ENCODE assay signal across 20 cellular contexts in genomic region chr6:170251776-170252571, GRCh38.
"Had no signal": no experiment of that assay in that cellular context is flagged by ENCODE, and none has a peak within 500 bp of the region (broad histone marks: within the 10 kb centered on the region; RNA-seq: fewer than 3 reads in every experiment).

No MANE protein-coding gene starts in this region.

- H3K9me3 ChIP-seq: breast epithelium, colonic mucosa, esophagus muscularis mucosa, spleen, testis, uterus had no signal

- H3K4me3 Mint-ChIP-seq: activated B cell treated with CpG ODN at 0.5 μM for 24 hours; activated CD4-positive, alpha-beta memory T cell treated with anti-CD3 and anti-CD28 coated beads for 36 hours; activated naive CD8-positive, alpha-beta T cell treated with anti-CD3 and anti-CD28 coated beads for 36 hours; nephron progenitor cell had no signal

- DNase-seq: activated B cell treated with CpG ODN at 0.5 μM for 24 hours; activated CD4-positive, alpha-beta memory T cell treated with anti-CD3 and anti-CD28 coated beads for 36 hours; activated CD4-positive, alpha-beta T cell treated with anti-CD3 and anti-CD28 coated beads for 48 hours; activated naive CD4-positive, alpha-beta T cell treated with Interleukin-2 at 50 U/mL for 16 hours; activated naive CD8-positive, alpha-beta T cell treated with anti-CD3 and anti-CD28 coated beads for 36 hours; activated T-cell treated with anti-CD3 and anti-CD28 coated beads, Interleukin-2, amount 50 U/mL, for 48 hours; colonic mucosa; hippocampal formation; midbrain; nephron progenitor cell; occipital lobe; spleen; stimulated activated CD4-positive, alpha-beta T cell treated with anti-CD3 and anti-CD28 coated beads, Interleukin-4, amount 100 ng/mL, for 1 hour; stimulated activated naive CD4-positive, alpha-beta T cell; T-helper 9 cell; trophoblast cell had no signal

- H3K27me3 ChIP-seq: breast epithelium, colonic mucosa, testis, uterus had no signal

- H3K36me3 ChIP-seq: breast epithelium, colonic mucosa, esophagus muscularis mucosa, spleen, uterus had no signal

- H3K27ac ChIP-seq: breast epithelium, colonic mucosa, esophagus muscularis mucosa, spleen, testis, uterus had no signal

- H3K4me1 ChIP-seq: breast epithelium, colonic mucosa, uterus had no signal

- H3K4me3 ChIP-seq: breast epithelium, colonic mucosa, esophagus muscularis mucosa, spleen, testis, uterus had no signal

- H3K36me3 Mint-ChIP-seq: activated CD4-positive, alpha-beta memory T cell treated with anti-CD3 and anti-CD28 coated beads for 36 hours; activated naive CD8-positive, alpha-beta T cell treated with anti-CD3 and anti-CD28 coated beads for 36 hours had no signal

- H3K27me3 Mint-ChIP-seq: activated naive CD8-positive, alpha-beta T cell treated with anti-CD3 and anti-CD28 coated beads for 36 hours had no signal

- H3K4me1 Mint-ChIP-seq: activated B cell treated with CpG ODN at 0.5 μM for 24 hours; activated naive CD8-positive, alpha-beta T cell treated with anti-CD3 and anti-CD28 coated beads for 36 hours had no signal

- H3K27ac Mint-ChIP-seq: activated CD4-positive, alpha-beta memory T cell treated with anti-CD3 and anti-CD28 coated beads for 36 hours; activated naive CD8-positive, alpha-beta T cell treated with anti-CD3 and anti-CD28 coated beads for 36 hours had no signal
